In the genomic region with DNA sequence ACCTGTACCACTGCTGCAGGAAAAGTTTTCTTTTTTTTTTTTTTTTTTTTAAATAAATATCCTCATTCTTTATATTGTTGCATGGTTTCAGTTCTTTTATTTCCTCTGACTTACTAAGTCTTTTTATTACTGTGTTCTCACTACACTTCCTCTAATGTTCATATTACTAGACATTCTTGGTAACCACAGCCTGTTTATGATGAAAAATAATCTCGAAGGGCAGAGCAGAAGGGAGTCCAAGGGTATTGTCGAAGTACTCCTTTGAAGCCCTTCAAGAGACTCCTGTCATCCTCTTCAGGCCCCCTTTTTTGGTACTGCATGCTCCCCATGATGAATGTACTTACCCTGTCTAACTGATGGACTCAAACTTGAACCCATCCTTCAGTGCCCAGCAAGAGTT, we compare ENCODE assay signal across 27 cellular contexts.
DNase-seq lines count a peak whose midpoint lies in the region; ATAC-seq and TF ChIP-seq lines count a peak whose summit lies in the region.
"Had no signal": no experiment of that assay in that cellular context is flagged by ENCODE, and none has a peak within 500 bp of the region (broad histone marks: within the 10 kb centered on the region; RNA-seq: fewer than 3 reads in every experiment).

No MANE protein-coding gene starts in this region.

- no peaks in the 10 kb centered on the region for H3K36me3 ChIP-seq in ACC112 (ENCODE audit: insufficient read depth, low read length)
- H3K36me3 ChIP-seq in IMR-90 (ENCODE audit: control insufficient read depth, insufficient read depth, low read length): no peaks in the 10 kb centered on the region
- no peaks in the 10 kb centered on the region for H3K36me3 ChIP-seq in OCI-LY3 (replicated peaks; ENCODE audit: low read depth, low read length)
- H3K36me3 ChIP-seq: esophagus squamous epithelium, heart right ventricle, lower lobe of right lung, vagina had no signal

- no TSS peak for BruUV-seq in IMR-90 (replicated peaks; lab: Mats Ljungman, UMichigan)

- H2AFZ ChIP-seq in ACC112 (ENCODE audit: low read length, unreplicated experiment) (peak overlapping the region; percentile 36), IMR-90 (replicated peaks; ENCODE audit: low read length, poor library complexity) (peak overlapping the region; percentile 67), OCI-LY3 (ENCODE audit: low read depth, low read length) (no peak overlapping the region)

- no CpG with 5 or more reads among the region's 2 CpGs for WGBS in IMR-90 (ENCODE audit: extremely low coverage in 2 of 2, insufficient read length in 1 of 2), 2 experiments

- H3K9me1 ChIP-seq in IMR-90 (ENCODE audit: insufficient read depth, low read length): peaks cover 7% of the 10 kb centered on the region; the same call in 1 of the 2 replicates

- TF ChIP-seq CTCF in IMR-90 (conservative IDR thresholded peaks at IDR 0.05; ENCODE audit: low read depth, low read length) (no peak), OCI-LY3 (IDR thresholded peaks at IDR 0.05; ENCODE audit: low read depth, low read length) (no peak)

- H3K79me1 ChIP-seq in IMR-90 (ENCODE audit: low read depth in 1 of 2, low read length in 2 of 2): peaks cover 0 to 12% of the 10 kb centered on the region in 2 experiments; a peak in 1 of 4 replicates

- ATAC-seq in IMR-90 (ENCODE audit: low read depth) (no peak), left colon (peak; percentile 34), HG03139 (IDR thresholded peaks at IDR 0.05; ENCODE audit: unreplicated experiment) (no peak), left ventricle myocardium superior (no peak)
- ATAC-seq: A549; CD8-positive, alpha-beta T cell; lower lobe of right lung; Panc1 had no signal

- peak overlapping the region; percentile 97 for H2BK120ac ChIP-seq in IMR-90 (ENCODE audit: low read depth, low read length)

- no peaks in the 10 kb centered on the region for H4K20me1 ChIP-seq in IMR-90 (ENCODE audit: insufficient read depth, low read length)
- H4K20me1 ChIP-seq in OCI-LY3 (ENCODE audit: insufficient read depth, low read length): no peaks in the 10 kb centered on the region

- peak overlapping the region; percentile 68; the same call in 1 of the 2 replicates for H3K23ac ChIP-seq in IMR-90 (ENCODE audit: low read depth, low read length)

- no peaks in the 10 kb centered on the region for H3K79me2 ChIP-seq in ACC112 (ENCODE audit: control insufficient read depth, insufficient read depth, low read length, unreplicated experiment)
- no peaks in the 10 kb centered on the region for H3K79me2 ChIP-seq in OCI-LY3 (ENCODE audit: low read length)

- in situ Hi-C loops in IMR-90 (cut with MboI; ENCODE audit: low sequenced_read_pairs): no loop called here

- 0 out of 2 replicates have a peak overlapping the region, but pooled peaks have one; percentile 44 for H2AK5ac ChIP-seq in IMR-90 (ENCODE audit: low read depth, low read length)

- H3K9ac ChIP-seq in IMR-90 (ENCODE audit: low read depth, low read length) (no peak overlapping the region), OCI-LY3 (ENCODE audit: low read length) (no peak overlapping the region)

- H4K91ac ChIP-seq in IMR-90 (ENCODE audit: insufficient read depth, low read depth, low read length): no peak overlapping the region

- no peak overlapping the region for H3K4me3 ChIP-seq in ACC112 (ENCODE audit: low read depth, low read length)
- H3K4me3 ChIP-seq in IMR-90 (ENCODE audit: insufficient read depth, low read depth, low read length): no peak overlapping the region
- H3K4me3 ChIP-seq in OCI-LY3 (ENCODE audit: low read length): no peak overlapping the region
- H3K4me3 ChIP-seq: A549, esophagus squamous epithelium, lower lobe of right lung, vagina had no signal

- no peaks in the 10 kb centered on the region for H3K9me3 ChIP-seq in IMR-90 (ENCODE audit: control insufficient read depth, insufficient read depth, low read length)
- H3K9me3 ChIP-seq in OCI-LY3 (ENCODE audit: insufficient read depth, low read length): no peaks in the 10 kb centered on the region
- H3K9me3 ChIP-seq: A549, esophagus squamous epithelium, heart right ventricle, lower lobe of right lung, vagina had no signal

- H3K18ac ChIP-seq in IMR-90 (ENCODE audit: low read depth, low read length): peak overlapping the region; percentile 66

- peak overlapping the region in 1 of 2 experiments; percentile 62; a peak in 2 of 4 replicates for H4K8ac ChIP-seq in IMR-90 (ENCODE audit: low read depth in 2 of 2, low read length in 2 of 2)

- H3K4ac ChIP-seq in IMR-90 (ENCODE audit: low read depth, low read length): peak overlapping the region; percentile 73

- H2BK20ac ChIP-seq in IMR-90 (ENCODE audit: low read depth, low read length): peak overlapping the region; percentile 82

- no peak for TF ChIP-seq POLR2A in IMR-90 (IDR thresholded peaks at IDR 0.05; ENCODE audit: low read depth, low read length)

- CTCF ChIA-PET in IMR-90 (lab: Yijun Ruan, JAX): interaction anchor here (0.6 kb wide), 1 partner anchor 14 kb away, joined by 3 read pairs; no protein-coding TSS in a partner anchor

- no peak overlapping the region for H3K27ac ChIP-seq in ACC112 (ENCODE audit: low read depth, low read length)
- no peak overlapping the region for H3K27ac ChIP-seq in IMR-90 (ENCODE audit: insufficient read depth, low read length)
- H3K27ac ChIP-seq in OCI-LY3 (ENCODE audit: low read length): peak overlapping the region; percentile 42
- H3K27ac ChIP-seq: A549, esophagus squamous epithelium, lower lobe of right lung, vagina had no signal

- no peak overlapping the region for H3K56ac ChIP-seq in IMR-90 (ENCODE audit: extremely low read depth, insufficient read depth, low read length)

- peak overlapping the region; percentile 15; the same call in 1 of the 2 replicates for H4K5ac ChIP-seq in IMR-90 (ENCODE audit: low read depth, low read length)

- 0 out of 3 replicates have a peak overlapping the region, but pooled peaks have one; percentile 37 for H2BK15ac ChIP-seq in IMR-90 (ENCODE audit: low read depth, low read length)

- TF ChIP-seq RAD21 in IMR-90 (IDR thresholded peaks at IDR 0.05; ENCODE audit: low read length): no peak

- H3K4me1 ChIP-seq in ACC112 (ENCODE audit: control insufficient read depth, insufficient read depth, low read length, unreplicated experiment) (no peaks in the 10 kb centered on the region), IMR-90 (ENCODE audit: control insufficient read depth, insufficient read depth, low read length) (peaks cover 9% of the 10 kb centered on the region), OCI-LY3 (ENCODE audit: low read length) (peaks cover 29% of the 10 kb centered on the region)
- H3K4me1 ChIP-seq: A549, lower lobe of right lung, vagina had no signal

- no peak overlapping the region; the same call in 1 of the 2 replicates for H3K4me2 ChIP-seq in IMR-90 (ENCODE audit: low read depth, low read length)
- H3K4me2 ChIP-seq in OCI-LY3 (ENCODE audit: low read length): peak overlapping the region; percentile 73
- H3K4me2 ChIP-seq: A549 had no signal

- H3K27me3 ChIP-seq in ACC112 (ENCODE audit: insufficient read depth, low read length): no peaks in the 10 kb centered on the region
- H3K27me3 ChIP-seq in IMR-90 (ENCODE audit: control insufficient read depth, insufficient read depth, low read length): no peaks in the 10 kb centered on the region
- H3K27me3 ChIP-seq in OCI-LY3 (ENCODE audit: low read depth, low read length): peaks cover 16% of the 10 kb centered on the region; the same call in 1 of the 2 replicates
- H3K27me3 ChIP-seq: esophagus squamous epithelium, heart right ventricle, vagina had no signal

- dilution Hi-C loops in IMR-90 (cut with HindIII; ENCODE audit: low sequenced_read_pairs, unreplicated experiment): no loop called here

- POLR2A ChIA-PET in IMR-90 (lab: Charles Lee; ENCODE audit: unreplicated experiment): interaction anchor here (0.7 kb wide), 1 partner anchor 542 kb away, joined by 6 read pairs; no protein-coding TSS in a partner anchor

- H3K14ac ChIP-seq in IMR-90 (replicated peaks; ENCODE audit: low read depth, low read length): peak overlapping the region; percentile 77

- DNase-seq in IMR-90 (peak; percentile 15), left colon (no peak), left ventricle myocardium superior (no peak), OCI-M1 (lab: John Stamatoyannopoulos, UW) (no peak)
- no peak for DNase-seq in stimulated activated CD4-positive, alpha-beta T cell treated with anti-CD3 and anti-CD28 coated beads, Interleukin-4, amount 100 ng/mL, for 24 hours
- DNase-seq: activated CD4-positive, alpha-beta memory T cell treated with anti-CD3 and anti-CD28 coated beads, Interleukin-2, amount 10 ng/mL, durations not matched to agents 7 days and 5 days; activated CD8-positive, alpha-beta memory T cell treated with anti-CD3 and anti-CD28 coated beads, Interleukin-2, amount 50 U/mL, for 4 hours; activated naive CD4-positive, alpha-beta T cell treated with Interleukin-2 at 50 U/mL for 16 hours; CD8-positive, alpha-beta T cell; esophagus squamous epithelium; heart right ventricle; KG1; lower lobe of right lung; NCI-H1092; NCI-H1694 treated with DMSO at 0.1 percent for 48 hours; NCI-H446; NCI-H82; retina; SHP77 treated with DMSO at 0.1 percent for 48 hours; stimulated activated CD4-positive, alpha-beta T cell treated with anti-CD3 and anti-CD28 coated beads, Interleukin-1b, Interleukin-23, amount 100 ng/mL, for 48 hours; stimulated activated CD8-positive, alpha-beta memory T cell treated with anti-CD3 and anti-CD28 coated beads, Interleukin-4, amount 100 ng/mL, for 48 hours had no signal

- H2AK9ac ChIP-seq in IMR-90 (replicated peaks; ENCODE audit: low read depth, low read length, poor library complexity): peak overlapping the region; percentile 20

- peak overlapping the region; percentile 10 for H2BK5ac ChIP-seq in IMR-90 (ENCODE audit: low read depth, low read length, poor library complexity, severe bottlenecking)

- intact Hi-C loops in IMR-90 (cut with micrococcal nuclease) (no loop called here), left colon (cut with DNase I, micrococcal nuclease) (no loop called here), left ventricle myocardium superior (cut with micrococcal nuclease) (no loop called here)

TF ChIP-seq in IMR-90, 13 proteins besides CTCF, POLR2A, EP300 and RAD21 (continues in another document):
- TF ChIP-seq, protein P1, sequence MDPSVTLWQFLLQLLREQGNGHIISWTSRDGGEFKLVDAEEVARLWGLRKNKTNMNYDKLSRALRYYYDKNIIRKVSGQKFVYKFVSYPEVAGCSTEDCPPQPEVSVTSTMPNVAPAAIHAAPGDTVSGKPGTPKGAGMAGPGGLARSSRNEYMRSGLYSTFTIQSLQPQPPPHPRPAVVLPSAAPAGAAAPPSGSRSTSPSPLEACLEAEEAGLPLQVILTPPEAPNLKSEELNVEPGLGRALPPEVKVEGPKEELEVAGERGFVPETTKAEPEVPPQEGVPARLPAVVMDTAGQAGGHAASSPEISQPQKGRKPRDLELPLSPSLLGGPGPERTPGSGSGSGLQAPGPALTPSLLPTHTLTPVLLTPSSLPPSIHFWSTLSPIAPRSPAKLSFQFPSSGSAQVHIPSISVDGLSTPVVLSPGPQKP (IDR thresholded peaks at IDR 0.05; ENCODE audit: borderline replicate concordance, low read depth, low read length): no peak
- no peak for TF ChIP-seq MAFK (IDR thresholded peaks at IDR 0.05; ENCODE audit: low read depth, low read length)
- no peak for TF ChIP-seq FOS (IDR thresholded peaks at IDR 0.05; ENCODE audit: low read depth, low read length)
